1 cellular context compared by ENCODE assay signal in genomic region chr17:72588961-72589360, GRCh38.
TF ChIP-seq lines count a peak whose summit lies in the region.

No MANE protein-coding gene starts in this region.

TF ChIP-seq in HepG2, 621 proteins besides CTCF, POLR2A, EP300 and RAD21 (continued from another document and continues in another):
- TF ChIP-seq THAP7 (CRISPR knock-in tag; IDR thresholded peaks at IDR 0.05) (no peak), FOXK1 (CRISPR knock-in tag; IDR thresholded peaks at IDR 0.05; ENCODE audit: borderline replicate concordance, low read depth) (no peak), ATF7 (IDR thresholded peaks at IDR 0.05) (no peak), ATF7 (CRISPR knock-in tag; IDR thresholded peaks at IDR 0.05) (0 out of 2 replicates have a peak, but pooled peaks have one; percentile 25), MNT (IDR thresholded peaks at IDR 0.05) (peak; percentile 3; the same call in 1 of the 2 replicates), SP5 (CRISPR knock-in tag; IDR thresholded peaks at IDR 0.05; ENCODE audit: borderline replicate concordance, low read depth) (no peak), IKZF5 (CRISPR knock-in tag; IDR thresholded peaks at IDR 0.05) (peak; percentile 65; the same call in 1 of the 2 replicates), NR2C2 (CRISPR knock-in tag; IDR thresholded peaks at IDR 0.05; ENCODE audit: borderline replicate concordance) (no peak), NFE2L1 (CRISPR knock-in tag; IDR thresholded peaks at IDR 0.05; ENCODE audit: borderline replicate concordance) (no peak), FOXA3 (CRISPR knock-in tag; IDR thresholded peaks at IDR 0.05) (peak; percentile 16; the same call in 1 of the 2 replicates), ZNF670 (CRISPR knock-in tag; IDR thresholded peaks at IDR 0.05; ENCODE audit: borderline replicate concordance) (no peak), ZNF543 (CRISPR knock-in tag; IDR thresholded peaks at IDR 0.05) (peak; percentile 81; the same call in 1 of the 2 replicates), MLLT10 (CRISPR knock-in tag; IDR thresholded peaks at IDR 0.05) (no peak), ZNF879 (CRISPR knock-in tag; IDR thresholded peaks at IDR 0.05) (no peak), STAT6 (CRISPR knock-in tag; IDR thresholded peaks at IDR 0.05; ENCODE audit: borderline replicate concordance) (no peak), ZNF572 (CRISPR knock-in tag; IDR thresholded peaks at IDR 0.05) (0 out of 2 replicates have a peak, but pooled peaks have one; percentile 48), KMT2B (CRISPR knock-in tag; IDR thresholded peaks at IDR 0.05) (peak; percentile 26; the same call in 1 of the 2 replicates), CAMTA2 (CRISPR knock-in tag; IDR thresholded peaks at IDR 0.05; ENCODE audit: borderline replicate concordance) (no peak), ZFP36L2 (CRISPR knock-in tag; IDR thresholded peaks at IDR 0.05) (no peak), SRF (IDR thresholded peaks at IDR 0.05; ENCODE audit: low read depth, low read length) (no peak), ZNF432 (CRISPR knock-in tag; IDR thresholded peaks at IDR 0.05; ENCODE audit: borderline replicate concordance) (no peak), MEIS2 (CRISPR knock-in tag; IDR thresholded peaks at IDR 0.05) (no peak), ZNF274 (CRISPR knock-in tag; IDR thresholded peaks at IDR 0.05) (peak; percentile 86; the same call in 1 of the 2 replicates), ZNF318 (CRISPR knock-in tag; IDR thresholded peaks at IDR 0.05) (peak; percentile 76; the same call in 1 of the 2 replicates), FOSL1 (CRISPR knock-in tag; IDR thresholded peaks at IDR 0.05; ENCODE audit: borderline replicate concordance) (peak; percentile 61), YEATS4 (CRISPR knock-in tag; IDR thresholded peaks at IDR 0.05; ENCODE audit: borderline replicate concordance) (no peak), ZBTB21 (CRISPR knock-in tag; IDR thresholded peaks at IDR 0.05) (no peak), ZNF230 (CRISPR knock-in tag; IDR thresholded peaks at IDR 0.05) (0 out of 2 replicates have a peak, but pooled peaks have one; percentile 23), SOX5 (CRISPR knock-in tag; IDR thresholded peaks at IDR 0.05; ENCODE audit: borderline replicate concordance) (peak; percentile 28; the same call in 1 of the 2 replicates), AGO2 (optimal IDR thresholded peaks at IDR 0.05; ENCODE audit: low read depth, low read length) (no peak), MIXL1 (CRISPR knock-in tag; IDR thresholded peaks at IDR 0.05) (no peak), REST (IDR thresholded peaks at IDR 0.05; ENCODE audit: borderline replicate concordance in 1 of 2, low read depth in 1 of 2, low read length in 2 of 2) (no peak), SRSF1 (optimal IDR thresholded peaks at IDR 0.05; ENCODE audit: low read depth, low read length) (no peak), MED13 (CRISPR knock-in tag; IDR thresholded peaks at IDR 0.05) (no peak), DNMT1 (CRISPR knock-in tag; IDR thresholded peaks at IDR 0.05) (no peak), SIN3A (IDR thresholded peaks at IDR 0.05; ENCODE audit: borderline replicate concordance, low read depth, low read length) (peak; percentile 79; the same call in 1 of the 2 replicates), SSRP1 (CRISPR knock-in tag; IDR thresholded peaks at IDR 0.05) (peak; percentile 53; the same call in 1 of the 2 replicates), PBX2 (CRISPR knock-in tag; IDR thresholded peaks at IDR 0.05) (no peak), ZNF550 (CRISPR knock-in tag; IDR thresholded peaks at IDR 0.05; ENCODE audit: borderline replicate concordance) (no peak), ARNT2 (CRISPR knock-in tag; IDR thresholded peaks at IDR 0.05; ENCODE audit: low read depth) (no peak), BHLHE40 (IDR thresholded peaks at IDR 0.05; ENCODE audit: low read length) (peak; percentile 77), ZNF556 (CRISPR knock-in tag; IDR thresholded peaks at IDR 0.05; ENCODE audit: borderline replicate concordance) (0 out of 2 replicates have a peak, but pooled peaks have one; percentile 43), ZNF607 (CRISPR knock-in tag; IDR thresholded peaks at IDR 0.05; ENCODE audit: borderline replicate concordance) (no peak), NFKBIZ (CRISPR knock-in tag; IDR thresholded peaks at IDR 0.05) (no peak), NFRKB (IDR thresholded peaks at IDR 0.05) (no peak), KMT2A (CRISPR knock-in tag; IDR thresholded peaks at IDR 0.05) (peak; percentile 67; the same call in 1 of the 2 replicates), ZNF672 (CRISPR knock-in tag; IDR thresholded peaks at IDR 0.05) (no peak), MATR3 (CRISPR knock-in tag; IDR thresholded peaks at IDR 0.05) (no peak), ZNF557 (CRISPR knock-in tag; IDR thresholded peaks at IDR 0.05) (no peak), ZNF263 (CRISPR knock-in tag; IDR thresholded peaks at IDR 0.05) (no peak), TBX3 (IDR thresholded peaks at IDR 0.05; ENCODE audit: borderline replicate concordance) (no peak)
